ENCODE assay signal across 8 cellular contexts in the genomic region with DNA sequence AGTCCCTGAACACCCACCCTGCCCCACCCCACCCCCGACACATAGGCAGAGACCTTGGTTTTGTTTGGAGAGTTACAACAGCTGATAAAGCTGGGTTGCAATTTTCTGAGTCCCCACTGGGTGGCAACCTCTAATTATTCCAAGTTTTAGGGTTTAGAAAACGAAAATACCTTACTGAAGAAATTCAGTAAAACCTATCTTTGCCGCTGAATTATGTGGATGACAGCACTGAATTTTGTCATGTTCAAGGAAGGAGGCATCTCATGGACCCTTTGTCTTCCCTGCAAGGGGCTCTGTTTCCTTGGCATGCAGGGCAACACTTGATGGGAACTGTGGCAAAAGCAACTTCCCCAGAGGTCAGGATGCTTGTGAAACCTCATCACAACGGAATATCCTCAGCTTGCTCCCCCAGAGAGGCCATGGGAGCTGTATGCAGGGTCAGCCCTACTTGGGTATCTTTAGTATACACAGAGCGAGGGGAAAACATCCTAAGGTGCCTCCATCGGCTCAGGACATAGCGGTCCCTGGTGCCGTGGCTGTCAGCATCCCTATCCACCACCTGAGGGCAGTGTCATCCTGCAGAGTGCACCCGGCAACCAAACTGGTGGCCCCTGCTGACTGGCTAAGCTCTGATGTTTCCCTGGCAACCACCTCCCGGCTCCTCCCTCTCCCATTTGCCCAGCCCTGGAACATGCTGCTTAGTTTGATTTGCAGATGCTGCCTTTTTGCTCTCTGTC.
DNase-seq lines count a peak whose midpoint lies in the region; ATAC-seq and TF ChIP-seq lines count a peak whose summit lies in the region.

No MANE protein-coding gene starts in this region.

- H3K36me3 Mint-ChIP-seq in activated CD4-positive, alpha-beta memory T cell treated with anti-CD3 and anti-CD28 coated beads for 36 hours, result peaks cover 1% of the 10 kb centered on the region

- DNase-seq in AG08395 (ENCODE audit: low spot score) (peak; percentile 98), NCI-H69 (lab: John Stamatoyannopoulos, UW) (peak; percentile 90), lung (ENCODE audit: low spot score) (peak; percentile 90)
- peak; percentile 89 for DNase-seq in activated CD4-positive, alpha-beta memory T cell treated with anti-CD3 and anti-CD28 coated beads for 36 hours
- DNase-seq in effector CD4-positive, alpha-beta T cell, result peak; percentile 71
- peak; percentile 62 for DNase-seq in stimulated activated CD8-positive, alpha-beta memory T cell treated with anti-CD3 and anti-CD28 coated beads, Interleukin-15, amount 100 ng/mL, for 1 hour (ENCODE audit: low read depth)

- no peak overlapping the region for H3K4me3 ChIP-seq in lung

- H3K27ac ChIP-seq in lung (ENCODE audit: low read depth in 1 of 2, low read length in 1 of 2), result no peak overlapping the region

- peaks cover 17% of the 10 kb centered on the region for H3K9me3 Mint-ChIP-seq in activated CD4-positive, alpha-beta memory T cell treated with anti-CD3 and anti-CD28 coated beads for 36 hours

- H3K36me3 ChIP-seq in lung (ENCODE audit: control insufficient read depth in 2 of 2, insufficient read depth in 2 of 2, low read length in 2 of 2), result no peaks in the 10 kb centered on the region

- peaks cover 0 to 2% of the 10 kb centered on the region in 2 donors for H3K9me3 ChIP-seq in lung (ENCODE audit: control insufficient read depth in 2 of 2, insufficient read depth in 1 of 2, low read length in 1 of 2)

- no peak overlapping the region for H3K4me3 Mint-ChIP-seq in activated CD4-positive, alpha-beta memory T cell treated with anti-CD3 and anti-CD28 coated beads for 36 hours

- no peaks in the 10 kb centered on the region for H3K27me3 Mint-ChIP-seq in activated CD4-positive, alpha-beta memory T cell treated with anti-CD3 and anti-CD28 coated beads for 36 hours

- no peaks in the 10 kb centered on the region for H3K27me3 ChIP-seq in lung (ENCODE audit: control insufficient read depth, insufficient read depth)

- no peak overlapping the region for H3K27ac Mint-ChIP-seq in activated CD4-positive, alpha-beta memory T cell treated with anti-CD3 and anti-CD28 coated beads for 36 hours

- intact Hi-C loops in activated CD4-positive, alpha-beta memory T cell treated with anti-CD3 and anti-CD28 coated beads for 36 hours (cut with micrococcal nuclease), result loop anchor here (2.0 to 10.0 kb wide), 3 partner anchors 195 to 409 kb away; a partner anchor contains a TSS

- peak; percentile 98 for TF ChIP-seq CTCF in lung (IDR thresholded peaks at IDR 0.05; ENCODE audit: control extremely low read depth, extremely low read depth)

- POLR2A ChIA-PET in activated CD4-positive, alpha-beta memory T cell treated with anti-CD3 and anti-CD28 coated beads for 36 hours (lab: Charles Lee), result no interaction called here

- whole genome bisulfite sequencing in lung, 2 donors, result 19 to 20% methylated on average over 10 of the region's 10 CpGs

- no peaks in the 10 kb centered on the region for H3K4me1 ChIP-seq in lung (ENCODE audit: control insufficient read depth in 2 of 2, insufficient read depth in 2 of 2, low read length in 2 of 2)

- peak; percentile 90 for ATAC-seq in GM18867 (IDR thresholded peaks at IDR 0.05; ENCODE audit: unreplicated experiment)
- ATAC-seq in HG03432 (IDR thresholded peaks at IDR 0.05; ENCODE audit: unreplicated experiment), result peak; percentile 72
- ATAC-seq in lung (ENCODE audit: insufficient read depth, low FRiP score), result peak; percentile 94

- CTCF ChIA-PET in activated CD4-positive, alpha-beta memory T cell treated with anti-CD3 and anti-CD28 coated beads for 36 hours (lab: Charles Lee), result interaction anchor here (0.6 to 2.8 kb wide), 25 partner anchors 10 to 989 kb away, joined by 3 to 10 read pairs (median 4); a partner anchor contains a TSS

- H3K4me1 Mint-ChIP-seq in activated CD4-positive, alpha-beta memory T cell treated with anti-CD3 and anti-CD28 coated beads for 36 hours (ENCODE audit: low read depth), result no peaks in the 10 kb centered on the region
